In genomic region chr12:20950248-20950647, GRCh38 we compare ENCODE assay signal across 8 cellular contexts.
DNase-seq lines count a peak whose midpoint lies in the region; ATAC-seq and TF ChIP-seq lines count a peak whose summit lies in the region.

No MANE protein-coding gene starts in this region.

- H3K9me3 Mint-ChIP-seq in WTC11 = peaks cover 27% of the 10 kb centered on the region

- H3K27ac ChIP-seq in KMS-11 = no peak overlapping the region

- TF ChIP-seq CTCF in KMS-11 (conservative IDR thresholded peaks at IDR 0.05; ENCODE audit: low read depth, low read length) (peak; percentile 64; the same call in 1 of the 2 replicates), WTC11 (IDR thresholded peaks at IDR 0.05) (0 out of 2 replicates have a peak, but pooled peaks have one; percentile 24), mucosa of descending colon (IDR thresholded peaks at IDR 0.05) (peak; percentile 34)

- no peaks in the 10 kb centered on the region for H4K20me1 ChIP-seq in KMS-11 (ENCODE audit: insufficient read depth)

- ATAC-seq in GM21515 (IDR thresholded peaks at IDR 0.05; ENCODE audit: unreplicated experiment) = peak; percentile 85
- peak; percentile 75 for ATAC-seq in WTC11
- ATAC-seq in mucosa of descending colon = peak; percentile 77
- ATAC-seq in GM21381 (IDR thresholded peaks at IDR 0.05; ENCODE audit: unreplicated experiment) = no peak

- H3K27me3 ChIP-seq in KMS-11 (ENCODE audit: insufficient read depth, low read depth) = no peaks in the 10 kb centered on the region

- no peaks in the 10 kb centered on the region for H3K27me3 Mint-ChIP-seq in WTC11 (ENCODE audit: low read depth)

- H3K4me1 ChIP-seq in KMS-11 (ENCODE audit: low read depth, poor library complexity, severe bottlenecking) (no peaks in the 10 kb centered on the region), mucosa of descending colon (ENCODE audit: low read depth) (no peaks in the 10 kb centered on the region)

- H3K36me3 ChIP-seq in KMS-11 (ENCODE audit: insufficient read depth) = no peaks in the 10 kb centered on the region
- no peaks in the 10 kb centered on the region for H3K36me3 ChIP-seq in mucosa of descending colon (ENCODE audit: low read depth)

- DNase-seq in EH (ENCODE audit: low read depth) (peak; percentile 13), WTC11 (ENCODE audit: low spot score) (no peak), mucosa of descending colon (peak in 1 of 3 donors; percentile 11), epidermal melanocyte (ENCODE audit: insufficient read length, low spot score) (no peak)
- no peak for DNase-seq in stimulated activated CD4-positive, alpha-beta T cell treated with anti-CD3 and anti-CD28 coated beads, Interleukin-1b, Interleukin-23, amount 100 ng/mL, for 48 hours

- no peak overlapping the region for H3K4me3 ChIP-seq in KMS-11 (IDR thresholded peaks at IDR 0.05; ENCODE audit: insufficient read depth, low read depth, low read length)
- H3K4me3 ChIP-seq in mucosa of descending colon = no peak overlapping the region

- intact Hi-C loops in mucosa of descending colon (cut with DNase I, micrococcal nuclease) = no loop called here

- no peak overlapping the region for H3K4me2 ChIP-seq in KMS-11

- H3K4me1 Mint-ChIP-seq in WTC11 = 0 out of 2 replicates have a peak, but pooled peaks cover under 1% of the 10 kb centered on the region

- no peaks in the 10 kb centered on the region for H3K36me3 Mint-ChIP-seq in WTC11

- no peaks in the 10 kb centered on the region for H3K79me2 ChIP-seq in KMS-11 (ENCODE audit: insufficient read depth, low read depth)

- H2AFZ ChIP-seq in KMS-11 (ENCODE audit: low read depth) = no peak overlapping the region

- no peak overlapping the region for H3K4me3 Mint-ChIP-seq in WTC11

- no peaks in the 10 kb centered on the region for H3K9me3 ChIP-seq in mucosa of descending colon

- POLR2A ChIA-PET in WTC11 (lab: Charles Lee) = no interaction called here

- CTCF ChIA-PET in WTC11 (lab: Charles Lee) = interaction anchor here (1.1 to 2.7 kb wide), 6 partner anchors 10 to 221 kb away, joined by 3 to 11 read pairs (median 6); no protein-coding TSS in a partner anchor

- H3K27ac Mint-ChIP-seq in WTC11 = no peak overlapping the region

- H3K9ac ChIP-seq in KMS-11 = no peak overlapping the region

TF ChIP-seq in WTC11, 78 proteins besides CTCF, POLR2A, EP300 and RAD21:
- no peak for TF ChIP-seq GABPB1 (CRISPR knock-in tag; IDR thresholded peaks at IDR 0.05)
- TF ChIP-seq ESRRA (CRISPR knock-in tag; IDR thresholded peaks at IDR 0.05; ENCODE audit: borderline replicate concordance) = no peak
- no peak for TF ChIP-seq FOXJ3 (CRISPR knock-in tag; IDR thresholded peaks at IDR 0.05; ENCODE audit: borderline replicate concordance)
- TF ChIP-seq ZNF512 (CRISPR knock-in tag; IDR thresholded peaks at IDR 0.05; ENCODE audit: borderline replicate concordance) = no peak
- no peak for TF ChIP-seq TEAD1 (CRISPR knock-in tag; IDR thresholded peaks at IDR 0.05)
